Comparison of ENCODE assay signal across 29 cellular contexts in genomic region chr11:20016526-20016925, GRCh38.
"Had no signal": no experiment of that assay in that cellular context is flagged by ENCODE, and none has a peak within 500 bp of the region (broad histone marks: within the 10 kb centered on the region; RNA-seq: fewer than 3 reads in every experiment).

No MANE protein-coding gene starts in this region.

- ATAC-seq: activated CD8-positive, alpha-beta memory T cell treated with anti-CD3 and anti-CD28 coated beads, Interleukin-2, amount 10 ng/mL, durations not matched to agents 7 days and 5 days; activated T-helper 17 cell treated with anti-CD3 and anti-CD28 coated beads, Interleukin-2, amount 50 U/mL, for 72 hours; Right ventricle myocardium inferior had no signal

- H3K36me3 ChIP-seq: brain microvascular endothelial cell, Peyer's patch had no signal

- H3K27ac ChIP-seq: brain microvascular endothelial cell, Peyer's patch had no signal

- H3K9me3 ChIP-seq: MG63, Peyer's patch had no signal

- DNase-seq: activated B cell treated with CpG ODN at 0.5 μM for 24 hours; activated CD4-positive, alpha-beta memory T cell treated with anti-CD3 and anti-CD28 coated beads, Interleukin-2, amount 10 ng/mL, durations not matched to agents 7 days and 5 days; activated CD4-positive, alpha-beta T cell treated with anti-CD3 and anti-CD28 coated beads for 4 hours; activated CD4-positive, alpha-beta T cell treated with anti-CD3 and anti-CD28 coated beads, Interleukin-2, amount 50 U/mL, for 1 hour; activated CD4-positive, CD25-positive, alpha-beta regulatory T cell treated with anti-CD3 and anti-CD28 coated beads, Interleukin-2, amount 50 U/mL, for 72 hours; activated CD8-positive, alpha-beta memory T cell treated with anti-CD3 and anti-CD28 coated beads for 24 hours; activated CD8-positive, alpha-beta memory T cell treated with anti-CD3 and anti-CD28 coated beads, Interleukin-2, amount 10 ng/mL, durations not matched to agents 7 days and 5 days; activated CD8-positive, alpha-beta memory T cell treated with anti-CD3 and anti-CD28 coated beads, Interleukin-2, amount 50 U/mL, for 48 hours; activated effector memory CD4-positive, alpha-beta T cell treated with anti-CD3 and anti-CD28 coated beads, Interleukin-2, amount 50 U/mL, for 16 hours; activated naive CD4-positive, alpha-beta T cell; activated naive CD4-positive, alpha-beta T cell treated with anti-CD3 and anti-CD28 coated beads, Interleukin-2, amount 50 U/mL, for 16 hours; activated naive CD8-positive, alpha-beta T cell treated with anti-CD3 and anti-CD28 coated beads for 36 hours; activated T-cell treated with anti-CD3 and anti-CD28 coated beads, Interleukin-2, amount 50 U/mL, for 48 hours; amniotic stem cell; aorta; brain microvascular endothelial cell; Kasumi-1; MG63; NCI-H1048; NCI-H1436; NCI-H1694; NCI-H1930; NCI-H2081 treated with DMSO at 0.1 percent for 48 hours; NCI-H226; Peyer's patch; RPMI8226; T1000 had no signal

- H3K4me3 ChIP-seq: MG63, Peyer's patch had no signal

- H3K27me3 ChIP-seq: brain microvascular endothelial cell, MG63, Peyer's patch had no signal
